In the genomic region with DNA sequence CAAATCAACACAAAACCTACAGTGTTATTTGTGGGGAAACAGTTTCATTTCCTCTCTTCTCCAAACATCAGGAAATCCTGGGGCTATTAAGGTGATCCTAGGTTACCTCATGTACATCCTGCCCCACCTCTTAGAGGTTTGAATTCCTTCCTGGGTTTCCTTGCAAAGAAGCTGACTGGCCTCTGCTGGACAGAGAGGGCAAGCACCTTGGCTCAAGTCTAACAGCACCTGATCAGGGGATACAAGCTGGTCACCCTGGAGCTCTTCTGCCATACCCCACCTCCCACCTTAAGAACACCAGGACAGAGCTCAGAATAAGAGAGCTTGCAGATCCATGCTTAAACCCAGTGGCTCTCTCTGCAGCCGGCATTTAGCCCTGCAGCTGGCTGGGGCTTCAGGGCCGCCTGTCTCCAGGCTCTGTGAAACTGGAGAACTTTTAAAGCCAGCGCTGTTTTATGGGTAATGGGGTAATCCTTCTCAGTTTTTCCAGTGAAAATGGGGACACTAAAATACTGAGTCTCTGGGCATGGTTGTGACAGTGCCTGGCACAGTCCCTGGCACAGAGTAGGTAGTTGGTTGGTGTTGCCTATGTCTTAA, we compare ENCODE assay signal across 8 cellular contexts.
DNase-seq lines count a peak whose midpoint lies in the region; ATAC-seq lines count a peak whose summit lies in the region.

No MANE protein-coding gene starts in this region.

- no peaks in the 10 kb centered on the region for H3K9me2 ChIP-seq in GM23248 (ENCODE audit: insufficient read depth)

- H4K91ac ChIP-seq in neuronal stem cell (ENCODE audit: low read depth, low read length, poor library complexity) = no peak overlapping the region

- H3K79me1 ChIP-seq in neuronal stem cell (ENCODE audit: low read depth, low read length) = no peaks in the 10 kb centered on the region

- POLR2A ChIA-PET in naive thymus-derived CD4-positive, alpha-beta T cell (lab: Charles Lee) = no interaction called here

- H4K8ac ChIP-seq in neuronal stem cell (ENCODE audit: low read depth, low read length) = no peak overlapping the region

- H3K79me2 ChIP-seq in GM23248 (ENCODE audit: insufficient read depth) = no peaks in the 10 kb centered on the region

- H3K27me3 Mint-ChIP-seq in naive thymus-derived CD4-positive, alpha-beta T cell = peaks cover 36 to 56% (median 46%) of the 10 kb centered on the region in 5 donors

- H3K9me3 ChIP-seq in GM23248 (ENCODE audit: low read depth) = no peaks in the 10 kb centered on the region
- H3K9me3 ChIP-seq in neuronal stem cell (replicated peaks in 1 of 2; ENCODE audit: control insufficient read depth in 2 of 2, insufficient read depth in 1 of 2, low read depth in 1 of 2, low read length in 2 of 2) = no peaks in the 10 kb centered on the region
- H3K9me3 ChIP-seq in naive thymus-derived CD4-positive, alpha-beta T cell (ENCODE audit: control insufficient read depth in 2 of 3, low read length in 3 of 3) = no peaks in the 10 kb centered on the region

- no peaks in the 10 kb centered on the region for H3K9me3 Mint-ChIP-seq in naive thymus-derived CD4-positive, alpha-beta T cell

- H3K27me3 ChIP-seq in GM23248 (replicated peaks; ENCODE audit: insufficient read depth) = peaks cover 5% of the 10 kb centered on the region; the same call in 1 of the 2 replicates
- H3K27me3 ChIP-seq in neuronal stem cell (ENCODE audit: control insufficient read depth in 3 of 3, insufficient read depth in 3 of 3, low read depth in 1 of 3, low read length in 3 of 3) = no peaks in the 10 kb centered on the region
- H3K27me3 ChIP-seq in naive thymus-derived CD4-positive, alpha-beta T cell (ENCODE audit: control insufficient read depth in 2 of 2, insufficient read depth in 2 of 2, low read length in 2 of 2) = peaks cover 0 to 10% of the 10 kb centered on the region in 2 donors

- no peak overlapping the region for H3K4me3 Mint-ChIP-seq in naive thymus-derived CD4-positive, alpha-beta T cell

- H3K27ac ChIP-seq in GM23248 = no peak overlapping the region
- H3K27ac ChIP-seq in neuronal stem cell (replicated peaks; ENCODE audit: low read length) = no peak overlapping the region
- H3K27ac ChIP-seq in naive thymus-derived CD4-positive, alpha-beta T cell (ENCODE audit: low read depth, low read length) = no peak overlapping the region

- H2BK120ac ChIP-seq in neuronal stem cell (ENCODE audit: low read depth, low read length) = no peak overlapping the region

- no peaks in the 10 kb centered on the region for H3F3A ChIP-seq in GM23248 (ENCODE audit: insufficient read depth)

- H2AFZ ChIP-seq in GM23248 (no peak overlapping the region), neuronal stem cell (ENCODE audit: low read length) (no peak overlapping the region)

- 16 to 17% methylated on average over 3 of the region's 3 CpGs for WGBS in GM23248 (ENCODE audit: low coverage in 1 of 2, low lambda C conversion rate in 2 of 2, missing lambda C conversion rate in 2 of 2), 2 experiments
- no CpG with 5 or more reads among the region's 3 CpGs for WGBS in neuronal stem cell (ENCODE audit: extremely low coverage in 2 of 2, insufficient read length in 2 of 2, insufficient replicate concordance in 1 of 2), 2 donors

- no peak overlapping the region for H3K18ac ChIP-seq in neuronal stem cell (ENCODE audit: low read length)

- no peak overlapping the region for H2BK12ac ChIP-seq in neuronal stem cell (ENCODE audit: low read length)

- H3K4me2 ChIP-seq in GM23248 (ENCODE audit: unreplicated experiment) = no peak overlapping the region
- peak overlapping the region; percentile 85 for H3K4me2 ChIP-seq in neuronal stem cell (ENCODE audit: insufficient read depth, low read length, poor library complexity, severe bottlenecking)

- peak overlapping the region; percentile 22 for H2BK15ac ChIP-seq in neuronal stem cell (ENCODE audit: low read length)

- no peaks in the 10 kb centered on the region for H3K36me3 ChIP-seq in GM23248 (ENCODE audit: low read depth)
- H3K36me3 ChIP-seq in neuronal stem cell (replicated peaks in 1 of 2; ENCODE audit: control insufficient read depth in 2 of 2, insufficient read depth in 2 of 2, low read length in 2 of 2) = no peaks in the 10 kb centered on the region
- H3K36me3 ChIP-seq in naive thymus-derived CD4-positive, alpha-beta T cell (ENCODE audit: control insufficient read depth in 2 of 3, insufficient read depth in 3 of 3, low read length in 3 of 3) = no peaks in the 10 kb centered on the region

- no peak for ATAC-seq in naive thymus-derived CD4-positive, alpha-beta T cell

- H3K27ac Mint-ChIP-seq in naive thymus-derived CD4-positive, alpha-beta T cell = no peak overlapping the region

- DNase-seq in GM23248 = peak; percentile 29
- DNase-seq in NCI-H510A (lab: John Stamatoyannopoulos, UW) = peak; percentile 56
- DNase-seq in fibroblast of gingiva (ENCODE audit: low read depth) = peak; percentile 6
- peak; percentile 27 for DNase-seq in neuronal stem cell (ENCODE audit: low spot score)
- DNase-seq in activated CD4-positive, alpha-beta T cell treated with anti-CD3 and anti-CD28 coated beads, Interleukin-2, amount 50 U/mL, for 1 hour = no peak
- no peak for DNase-seq in stimulated activated CD4-positive, alpha-beta T cell treated with anti-CD3 and anti-CD28 coated beads, Interleukin-12 subunit alpha, Interleukin-12 subunit beta, amount 100 ng/mL, for 4 hours
- no peak for DNase-seq in anterior cingulate cortex (lab: John Stamatoyannopoulos, UW)
- DNase-seq in naive thymus-derived CD4-positive, alpha-beta T cell = no peak

- intact Hi-C loops in naive thymus-derived CD4-positive, alpha-beta T cell (cut with micrococcal nuclease) = no loop called here

- no peaks in the 10 kb centered on the region for H3K36me3 Mint-ChIP-seq in naive thymus-derived CD4-positive, alpha-beta T cell

- in situ Hi-C loops in GM23248 (cut with MboI) = no loop called here

- no peaks in the 10 kb centered on the region for H4K20me1 ChIP-seq in GM23248 (ENCODE audit: insufficient read depth)

- no peak overlapping the region for H2BK5ac ChIP-seq in neuronal stem cell (ENCODE audit: low read length)

- no peak overlapping the region for H3K4me3 ChIP-seq in GM23248
- peak overlapping the region; percentile 51 to 78 for H3K4me3 ChIP-seq in neuronal stem cell (ENCODE audit: low read length in 2 of 2)
- no peak overlapping the region for H3K4me3 ChIP-seq in naive thymus-derived CD4-positive, alpha-beta T cell (ENCODE audit: low read length)

- H3K9ac ChIP-seq in GM23248 (no peak overlapping the region), neuronal stem cell (ENCODE audit: low read depth, low read length, poor library complexity) (peak overlapping the region; percentile 61)

- CTCF ChIA-PET in naive thymus-derived CD4-positive, alpha-beta T cell (lab: Charles Lee) = no interaction called here

- H3K4me1 ChIP-seq in GM23248 (ENCODE audit: insufficient read depth) (0 out of 2 replicates have a peak, but pooled peaks cover 4% of the 10 kb centered on the region), neuronal stem cell (ENCODE audit: control insufficient read depth in 2 of 2, insufficient read depth in 1 of 2, low read depth in 1 of 2, low read length in 2 of 2) (peaks cover 10 to 11% of the 10 kb centered on the region in 2 donors)
- H3K4me1 ChIP-seq in naive thymus-derived CD4-positive, alpha-beta T cell (ENCODE audit: control insufficient read depth in 2 of 2, insufficient read depth in 2 of 2, low read length in 2 of 2) = no peaks in the 10 kb centered on the region

- no peak overlapping the region for H3K4ac ChIP-seq in neuronal stem cell (ENCODE audit: low read length)

- no peak overlapping the region for H3K14ac ChIP-seq in neuronal stem cell (ENCODE audit: low read length)

- no peak overlapping the region for H3K23ac ChIP-seq in neuronal stem cell (ENCODE audit: low read depth, low read length, poor library complexity)

- peaks cover 0 to 8% (median 0%) of the 10 kb centered on the region in 7 donors for H3K4me1 Mint-ChIP-seq in naive thymus-derived CD4-positive, alpha-beta T cell

- no peak overlapping the region for H2AK5ac ChIP-seq in neuronal stem cell (ENCODE audit: low read depth, low read length)

Comparison
In these comparisons a context has a peak if more than half of its experiments do, and no peak if none do; other contexts are left out.
1. DNase-seq: peak in GM23248 (single experiment), NCI-H510A (single experiment), fibroblast of gingiva (single experiment) and neuronal stem cell (single experiment); none in activated CD4-positive, alpha-beta T cell treated with anti-CD3 and anti-CD28 coated beads, Interleukin-2, amount 50 U/mL, for 1 hour (single experiment), stimulated activated CD4-positive, alpha-beta T cell treated with anti-CD3 and anti-CD28 coated beads, Interleukin-12 subunit alpha, Interleukin-12 subunit beta, amount 100 ng/mL, for 4 hours (single experiment), anterior cingulate cortex (0 of 58) and naive thymus-derived CD4-positive, alpha-beta T cell (0 of 9).
2. H3K4me3 ChIP-seq: peak in neuronal stem cell (2 of 2); none in GM23248 (single experiment) and naive thymus-derived CD4-positive, alpha-beta T cell (single experiment).